ENCODE assay signal across 11 cellular contexts in genomic region chr6:71473908-71474307, GRCh38.
DNase-seq lines count a peak whose midpoint lies in the region; ATAC-seq, FAIRE-seq and TF ChIP-seq lines count a peak whose summit lies in the region.
"Had no signal": no experiment of that assay in that cellular context is flagged by ENCODE, and none has a peak within 500 bp of the region (broad histone marks: within the 10 kb centered on the region; RNA-seq: fewer than 3 reads in every experiment).

No MANE protein-coding gene starts in this region.

- no CpG with 5 or more reads among the region's 2 CpGs for WGBS in IMR-90 (ENCODE audit: extremely low coverage in 2 of 2, insufficient read length in 1 of 2), 2 experiments
- WGBS in upper lobe of left lung, 2 donors = 29 to 52% methylated on average over 2 of the region's 2 CpGs

- no peak overlapping the region for H3K9ac ChIP-seq in IMR-90 (ENCODE audit: low read depth, low read length)
- H3K9ac ChIP-seq in keratinocyte (ENCODE audit: control insufficient read depth, extremely low read depth, insufficient read depth, low read length) = no peak overlapping the region

- peak overlapping the region; percentile 73; the same call in 1 of the 2 replicates for H3K14ac ChIP-seq in IMR-90 (replicated peaks; ENCODE audit: low read depth, low read length)

- H3K36me3 ChIP-seq in IMR-90 (ENCODE audit: control insufficient read depth, insufficient read depth, low read length) (no peaks in the 10 kb centered on the region), bronchial epithelial cell (ENCODE audit: control insufficient read depth, insufficient read depth, low read length) (no peaks in the 10 kb centered on the region), keratinocyte (ENCODE audit: control insufficient read depth in 2 of 2, extremely low read depth in 1 of 2, insufficient read depth in 2 of 2, low read length in 2 of 2) (no peaks in the 10 kb centered on the region), upper lobe of left lung (no peaks in the 10 kb centered on the region)

- CTCF ChIA-PET in IMR-90 (lab: Yijun Ruan, JAX) = no interaction called here

- H2BK15ac ChIP-seq in IMR-90 (ENCODE audit: low read depth, low read length) = peak overlapping the region; percentile 94

- TF ChIP-seq POLR2A in IMR-90 (IDR thresholded peaks at IDR 0.05; ENCODE audit: low read depth, low read length) (no peak), upper lobe of left lung (IDR thresholded peaks at IDR 0.05) (no peak)

- H3K4me2 ChIP-seq in IMR-90 (ENCODE audit: low read depth, low read length) (no peak overlapping the region), keratinocyte (ENCODE audit: control insufficient read depth, extremely low read depth, insufficient read depth, low read depth, low read length) (no peak overlapping the region)

- peak overlapping the region; percentile 71 for H2BK120ac ChIP-seq in IMR-90 (ENCODE audit: low read depth, low read length)

- in situ Hi-C loops in IMR-90 (cut with MboI; ENCODE audit: low sequenced_read_pairs) = no loop called here

- H3K9me1 ChIP-seq in IMR-90 (ENCODE audit: insufficient read depth, low read length) = peaks cover 17% of the 10 kb centered on the region
- H3K9me1 ChIP-seq in keratinocyte (ENCODE audit: control insufficient read depth, extremely low read depth, insufficient read depth, low read length) = no peaks in the 10 kb centered on the region

- peak overlapping the region; percentile 42; the same call in 1 of the 2 replicates for H2AK5ac ChIP-seq in IMR-90 (ENCODE audit: low read depth, low read length)

- ATAC-seq in IMR-90 (ENCODE audit: low read depth) (peak; percentile 68), upper lobe of left lung (ENCODE audit: low FRiP score in 2 of 2) (peak; percentile 59 to 89), HG03378 (IDR thresholded peaks at IDR 0.05; ENCODE audit: unreplicated experiment) (no peak)

- H4K5ac ChIP-seq in IMR-90 (ENCODE audit: low read depth, low read length) = no peak overlapping the region; the same call in 1 of the 2 replicates

- H4K91ac ChIP-seq in IMR-90 (ENCODE audit: insufficient read depth, low read depth, low read length) = peak overlapping the region; percentile 14; the same call in 1 of the 2 replicates

- FAIRE-seq in bronchial epithelial cell (lab: Jason Lieb, UNC) (peak; percentile 7), keratinocyte (lab: Jason Lieb, UNC) (peak; percentile 75)

- dilution Hi-C loops in IMR-90 (cut with HindIII; ENCODE audit: low sequenced_read_pairs, unreplicated experiment) = no loop called here
- dilution Hi-C loops in keratinocyte (cut with MboI; ENCODE audit: extremely low pct_ligation_motif_present, low sequenced_read_pairs) = no loop called here

- intact Hi-C loops in IMR-90 (cut with micrococcal nuclease) = no loop called here

- H3K27me3 ChIP-seq in IMR-90 (ENCODE audit: control insufficient read depth, insufficient read depth, low read length) = no peaks in the 10 kb centered on the region
- H3K27me3 ChIP-seq in bronchial epithelial cell (ENCODE audit: control insufficient read depth, insufficient read depth, low read length) = no peaks in the 10 kb centered on the region
- H3K27me3 ChIP-seq in keratinocyte (ENCODE audit: control insufficient read depth, extremely low read depth, insufficient read depth, low read length) = no peaks in the 10 kb centered on the region
- H3K27me3 ChIP-seq in upper lobe of left lung = no peaks in the 10 kb centered on the region

- H3K23ac ChIP-seq in IMR-90 (ENCODE audit: low read depth, low read length) = peak overlapping the region; percentile 44; the same call in 1 of the 2 replicates

- peak overlapping the region; percentile 74 for H3K4ac ChIP-seq in IMR-90 (ENCODE audit: low read depth, low read length)

- DNase-seq in IMR-90 = peak; percentile 97
- peak; percentile 92 for DNase-seq in bronchial epithelial cell (ENCODE audit: low read depth)
- no peak for DNase-seq in keratinocyte (ENCODE audit: low read depth, low spot score)
- DNase-seq in upper lobe of left lung = peak in 1 of 2 donors; percentile 85
- no peak for DNase-seq in NCI-H82 treated with DMSO at 0.1 percent for 48 hours (lab: John Stamatoyannopoulos, UW; ENCODE audit: unreplicated experiment)
- DNase-seq in substantia nigra (lab: John Stamatoyannopoulos, UW) = no peak
- DNase-seq: head of caudate nucleus, NCI-H1694 treated with DMSO at 0.1 percent for 48 hours, occipital lobe, T-helper 1 cell had no signal

- no peaks in the 10 kb centered on the region for H3K79me2 ChIP-seq in keratinocyte (ENCODE audit: control insufficient read depth, insufficient read depth, low read length)

- H4K20me1 ChIP-seq in IMR-90 (ENCODE audit: insufficient read depth, low read length) (no peaks in the 10 kb centered on the region), keratinocyte (ENCODE audit: control insufficient read depth, extremely low read depth, insufficient read depth, low read length) (no peaks in the 10 kb centered on the region)

- H3K18ac ChIP-seq in IMR-90 (ENCODE audit: low read depth, low read length) = peak overlapping the region; percentile 10; the same call in 1 of the 2 replicates

- H3K4me1 ChIP-seq in IMR-90 (ENCODE audit: control insufficient read depth, insufficient read depth, low read length) = peaks cover 10% of the 10 kb centered on the region
- peaks cover 39% of the 10 kb centered on the region for H3K4me1 ChIP-seq in keratinocyte (ENCODE audit: control insufficient read depth, extremely low read depth, insufficient read depth, low read length)
- peaks cover 12 to 34% (median 21%) of the 10 kb centered on the region in 4 donors for H3K4me1 ChIP-seq in upper lobe of left lung

- peak overlapping the region; percentile 91 for H2BK20ac ChIP-seq in IMR-90 (ENCODE audit: low read depth, low read length)

- TF ChIP-seq EP300 in upper lobe of left lung (IDR thresholded peaks at IDR 0.05) = peak in 2 of 4 donors; percentile 52 to 91

- no TSS peak for BruUV-seq in IMR-90 (replicated peaks; lab: Mats Ljungman, UMichigan)

- no peak for TF ChIP-seq CTCF in IMR-90 (conservative IDR thresholded peaks at IDR 0.05; ENCODE audit: low read depth, low read length)
- no peak for TF ChIP-seq CTCF in bronchial epithelial cell (IDR thresholded peaks at IDR 0.05; ENCODE audit: insufficient read depth, low read length, severe bottlenecking)
- TF ChIP-seq CTCF in keratinocyte (optimal IDR thresholded peaks at IDR 0.05 in 1 of 3, IDR thresholded peaks at IDR 0.05 in 1 of 3, conservative IDR thresholded peaks at IDR 0.05 in 1 of 3; ENCODE audit: extremely low read depth in 1 of 3, insufficient read depth in 2 of 3, low read length in 3 of 3) = no peak
- no peak for TF ChIP-seq CTCF in upper lobe of left lung (IDR thresholded peaks at IDR 0.05)

- TF ChIP-seq RAD21 in IMR-90 (IDR thresholded peaks at IDR 0.05; ENCODE audit: low read length) = no peak

- H3K27ac ChIP-seq in IMR-90 (ENCODE audit: insufficient read depth, low read length) (peak overlapping the region; percentile 14; the same call in 1 of the 2 replicates), keratinocyte (ENCODE audit: control insufficient read depth, insufficient read depth, low read length) (no peak overlapping the region), upper lobe of left lung (peak overlapping the region in 1 of 4 donors; percentile 18), substantia nigra (ENCODE audit: low read depth, low read length, poor library complexity, severe bottlenecking) (no peak overlapping the region)

- peak overlapping the region; percentile 11 for H2BK5ac ChIP-seq in IMR-90 (ENCODE audit: low read depth, low read length, poor library complexity, severe bottlenecking)

- H4K8ac ChIP-seq in IMR-90 (ENCODE audit: low read depth in 2 of 2, low read length in 2 of 2) = peak overlapping the region; percentile 6 to 82; a peak in 3 of 4 replicates

- POLR2A ChIA-PET in IMR-90 (lab: Charles Lee; ENCODE audit: unreplicated experiment) = no interaction called here

- H2AFZ ChIP-seq in IMR-90 (replicated peaks; ENCODE audit: low read length, poor library complexity) = peak overlapping the region; percentile 79
- H2AFZ ChIP-seq in keratinocyte (ENCODE audit: control insufficient read depth, low read length) = no peak overlapping the region

- H3K56ac ChIP-seq in IMR-90 (ENCODE audit: extremely low read depth, insufficient read depth, low read length) = no peak overlapping the region

- H3K4me3 ChIP-seq in IMR-90 (ENCODE audit: insufficient read depth, low read depth, low read length) (no peak overlapping the region), bronchial epithelial cell (ENCODE audit: low read depth, low read length) (no peak overlapping the region), keratinocyte (ENCODE audit: control insufficient read depth in 2 of 3, extremely low read depth in 1 of 3, insufficient read depth in 2 of 3, low read depth in 1 of 3, low read length in 3 of 3) (no peak overlapping the region), upper lobe of left lung (no peak overlapping the region)

- H2AK9ac ChIP-seq in IMR-90 (replicated peaks; ENCODE audit: low read depth, low read length, poor library complexity) = peak overlapping the region; percentile 18

- peaks cover 0 to 4% of the 10 kb centered on the region in 2 experiments; a peak in 1 of 4 replicates for H3K79me1 ChIP-seq in IMR-90 (ENCODE audit: low read depth in 1 of 2, low read length in 2 of 2)

- H3K9me3 ChIP-seq in IMR-90 (ENCODE audit: control insufficient read depth, insufficient read depth, low read length) (no peaks in the 10 kb centered on the region), keratinocyte (ENCODE audit: control insufficient read depth, low read depth, low read length) (no peaks in the 10 kb centered on the region), upper lobe of left lung (no peaks in the 10 kb centered on the region)

TF ChIP-seq in IMR-90, 13 proteins besides CTCF, POLR2A, EP300 and RAD21 (continues in another document):
- TF ChIP-seq CHD1 (IDR thresholded peaks at IDR 0.05; ENCODE audit: low read depth, low read length) (no peak), RCOR1 (IDR thresholded peaks at IDR 0.05; ENCODE audit: insufficient replicate concordance, low read length) (no peak), MAZ (IDR thresholded peaks at IDR 0.05; ENCODE audit: borderline replicate concordance, low read depth, low read length) (no peak), FOS (IDR thresholded peaks at IDR 0.05; ENCODE audit: low read depth, low read length) (peak; percentile 51; the same call in 1 of the 2 replicates)
- TF ChIP-seq, protein P1, sequence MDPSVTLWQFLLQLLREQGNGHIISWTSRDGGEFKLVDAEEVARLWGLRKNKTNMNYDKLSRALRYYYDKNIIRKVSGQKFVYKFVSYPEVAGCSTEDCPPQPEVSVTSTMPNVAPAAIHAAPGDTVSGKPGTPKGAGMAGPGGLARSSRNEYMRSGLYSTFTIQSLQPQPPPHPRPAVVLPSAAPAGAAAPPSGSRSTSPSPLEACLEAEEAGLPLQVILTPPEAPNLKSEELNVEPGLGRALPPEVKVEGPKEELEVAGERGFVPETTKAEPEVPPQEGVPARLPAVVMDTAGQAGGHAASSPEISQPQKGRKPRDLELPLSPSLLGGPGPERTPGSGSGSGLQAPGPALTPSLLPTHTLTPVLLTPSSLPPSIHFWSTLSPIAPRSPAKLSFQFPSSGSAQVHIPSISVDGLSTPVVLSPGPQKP (IDR thresholded peaks at IDR 0.05; ENCODE audit: borderline replicate concordance, low read depth, low read length) = no peak

Comparison
In these comparisons a context has a peak if more than half of its experiments do, and no peak if none do; other contexts are left out.
1. DNase-seq: peak in IMR-90 (single experiment) and bronchial epithelial cell (single experiment); none in keratinocyte (single experiment), NCI-H82 treated with DMSO at 0.1 percent for 48 hours (single experiment) and substantia nigra (0 of 49).